Comparison of ENCODE assay signal across 1 cellular context in the genomic region with DNA sequence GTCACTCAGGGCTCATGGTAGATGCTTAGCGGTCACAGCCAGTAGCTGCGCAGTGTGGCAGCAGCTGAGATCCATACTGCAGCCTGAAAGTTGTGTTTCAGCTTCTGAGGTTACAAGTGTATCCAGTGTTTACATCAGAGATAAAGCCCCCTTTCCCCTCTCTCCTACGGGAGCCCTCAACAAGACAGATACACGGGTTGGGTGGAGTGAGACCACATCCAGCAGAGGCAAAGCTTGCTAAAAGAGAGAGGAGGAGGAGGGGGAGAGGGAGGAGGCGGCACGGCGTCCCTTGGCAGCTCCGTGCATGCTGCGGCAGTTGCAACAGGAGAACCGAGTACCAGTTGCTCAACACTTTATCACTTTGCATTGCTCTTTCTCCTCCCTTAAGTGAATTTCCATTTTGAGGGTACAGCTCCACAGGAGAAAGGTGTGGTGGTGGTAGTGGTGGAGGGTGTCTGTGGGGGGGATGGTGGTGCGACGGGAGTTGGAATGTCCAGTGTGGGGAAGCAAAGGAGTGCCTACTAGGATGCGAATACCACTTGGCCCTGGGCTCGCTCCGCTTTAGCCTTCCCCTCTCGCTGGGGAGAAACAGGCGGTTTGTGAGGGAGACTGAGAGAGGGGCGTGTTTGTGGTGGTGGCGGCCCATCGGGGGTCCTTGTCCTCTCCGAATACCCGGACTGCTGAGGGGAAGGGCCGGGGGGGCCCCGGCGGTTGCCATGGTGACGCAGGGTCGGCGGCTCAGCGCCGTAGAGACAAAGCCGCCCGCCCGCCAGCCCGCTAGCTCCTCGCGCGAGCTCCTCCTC.
TF ChIP-seq lines count a peak whose summit lies in the region.

No MANE protein-coding gene starts in this region.

TF ChIP-seq in K562, 482 proteins besides CTCF, POLR2A, EP300 and RAD21 (continues in another document):
- TF ChIP-seq, protein P1, sequence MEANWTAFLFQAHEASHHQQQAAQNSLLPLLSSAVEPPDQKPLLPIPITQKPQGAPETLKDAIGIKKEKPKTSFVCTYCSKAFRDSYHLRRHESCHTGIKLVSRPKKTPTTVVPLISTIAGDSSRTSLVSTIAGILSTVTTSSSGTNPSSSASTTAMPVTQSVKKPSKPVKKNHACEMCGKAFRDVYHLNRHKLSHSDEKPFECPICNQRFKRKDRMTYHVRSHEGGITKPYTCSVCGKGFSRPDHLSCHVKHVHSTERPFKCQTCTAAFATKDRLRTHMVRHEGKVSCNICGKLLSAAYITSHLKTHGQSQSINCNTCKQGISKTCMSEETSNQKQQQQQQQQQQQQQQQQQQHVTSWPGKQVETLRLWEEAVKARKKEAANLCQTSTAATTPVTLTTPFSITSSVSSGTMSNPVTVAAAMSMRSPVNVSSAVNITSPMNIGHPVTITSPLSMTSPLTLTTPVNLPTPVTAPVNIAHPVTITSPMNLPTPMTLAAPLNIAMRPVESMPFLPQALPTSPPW (CRISPR knock-in tag; IDR thresholded peaks at IDR 0.05): peak; percentile 78; the same call in 1 of the 2 replicates
- no peak for TF ChIP-seq ELK3 (CRISPR knock-in tag; IDR thresholded peaks at IDR 0.05)
- TF ChIP-seq PURB (CRISPR knock-in tag; IDR thresholded peaks at IDR 0.05; ENCODE audit: low read depth): no peak
- TF ChIP-seq ZNF639 (CRISPR knock-in tag; conservative IDR thresholded peaks at IDR 0.05 in 1 of 2, IDR thresholded peaks at IDR 0.05 in 1 of 2): no peak
- TF ChIP-seq ZNF584 (CRISPR knock-in tag; IDR thresholded peaks at IDR 0.05; ENCODE audit: low read depth): no peak
- no peak for TF ChIP-seq ZNF551 (CRISPR knock-in tag; IDR thresholded peaks at IDR 0.05)
- TF ChIP-seq NFRKB (IDR thresholded peaks at IDR 0.05; ENCODE audit: low read depth): no peak; the same call in 1 of the 2 replicates
- no peak for TF ChIP-seq ZNF3 (CRISPR knock-in tag; IDR thresholded peaks at IDR 0.05)
- no peak for TF ChIP-seq ZNF785 (CRISPR knock-in tag; IDR thresholded peaks at IDR 0.05)
- no peak; the same call in 1 of the 2 replicates for TF ChIP-seq ZBTB7A (IDR thresholded peaks at IDR 0.05; ENCODE audit: borderline replicate concordance, control insufficient read depth, low read depth, low read length)
- TF ChIP-seq ZFX (CRISPR knock-in tag; IDR thresholded peaks at IDR 0.05): no peak; the same call in 1 of the 2 replicates
- no peak for TF ChIP-seq NONO (IDR thresholded peaks at IDR 0.05; ENCODE audit: low read depth in 2 of 2, low read length in 1 of 2)
- TF ChIP-seq ZNF212 (CRISPR knock-in tag; IDR thresholded peaks at IDR 0.05): no peak
- no peak for TF ChIP-seq CBFA2T2 (conservative IDR thresholded peaks at IDR 0.05)
- no peak for TF ChIP-seq ZNF354B (CRISPR knock-in tag; IDR thresholded peaks at IDR 0.05)
- TF ChIP-seq TFAP4 (CRISPR knock-in tag; IDR thresholded peaks at IDR 0.05; ENCODE audit: borderline replicate concordance): peak; percentile 76
- no peak for TF ChIP-seq IFI16 (CRISPR knock-in tag; IDR thresholded peaks at IDR 0.05)
- no peak for TF ChIP-seq JUND (IDR thresholded peaks at IDR 0.05; ENCODE audit: borderline replicate concordance, low read depth, low read length)
- peak; percentile 74; the same call in 1 of the 3 replicates for TF ChIP-seq JUND (tag; IDR thresholded peaks at IDR 0.05; ENCODE audit: borderline replicate concordance, low read depth, low read length)
- peak; percentile 11; the same call in 1 of the 2 replicates for TF ChIP-seq LCOR (CRISPR knock-in tag; IDR thresholded peaks at IDR 0.05)
- no peak for TF ChIP-seq ZNF395 (CRISPR knock-in tag; IDR thresholded peaks at IDR 0.05)
- no peak for TF ChIP-seq CHAMP1 (IDR thresholded peaks at IDR 0.05)
- no peak for TF ChIP-seq ERF (CRISPR knock-in tag; IDR thresholded peaks at IDR 0.05)
- TF ChIP-seq, protein P2, sequence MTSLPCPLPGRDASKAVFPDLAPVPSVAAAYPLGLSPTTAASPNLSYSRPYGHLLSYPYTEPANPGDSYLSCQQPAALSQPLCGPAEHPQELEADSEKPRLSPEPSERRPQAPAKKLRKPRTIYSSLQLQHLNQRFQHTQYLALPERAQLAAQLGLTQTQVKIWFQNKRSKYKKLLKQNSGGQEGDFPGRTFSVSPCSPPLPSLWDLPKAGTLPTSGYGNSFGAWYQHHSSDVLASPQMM (CRISPR knock-in tag; IDR thresholded peaks at IDR 0.05): no peak
- TF ChIP-seq DPF2 (IDR thresholded peaks at IDR 0.05): peak; percentile 72; the same call in 1 of the 2 replicates
- no peak for TF ChIP-seq ZNF121 (CRISPR knock-in tag; conservative IDR thresholded peaks at IDR 0.05)
- 0 out of 6 replicates have a peak, but pooled peaks of 1 of the 3 experiments have one; percentile 0 for TF ChIP-seq ZBTB11 (CRISPR knock-in tag; IDR thresholded peaks at IDR 0.05)
- no peak for TF ChIP-seq RERE (CRISPR knock-in tag; IDR thresholded peaks at IDR 0.05; ENCODE audit: borderline replicate concordance)
- TF ChIP-seq, protein P3, sequence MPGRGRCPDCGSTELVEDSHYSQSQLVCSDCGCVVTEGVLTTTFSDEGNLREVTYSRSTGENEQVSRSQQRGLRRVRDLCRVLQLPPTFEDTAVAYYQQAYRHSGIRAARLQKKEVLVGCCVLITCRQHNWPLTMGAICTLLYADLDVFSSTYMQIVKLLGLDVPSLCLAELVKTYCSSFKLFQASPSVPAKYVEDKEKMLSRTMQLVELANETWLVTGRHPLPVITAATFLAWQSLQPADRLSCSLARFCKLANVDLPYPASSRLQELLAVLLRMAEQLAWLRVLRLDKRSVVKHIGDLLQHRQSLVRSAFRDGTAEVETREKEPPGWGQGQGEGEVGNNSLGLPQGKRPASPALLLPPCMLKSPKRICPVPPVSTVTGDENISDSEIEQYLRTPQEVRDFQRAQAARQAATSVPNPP (IDR thresholded peaks at IDR 0.05; ENCODE audit: borderline replicate concordance, insufficient read depth, insufficient read length): no peak
- TF ChIP-seq SPI1 (IDR thresholded peaks at IDR 0.05; ENCODE audit: borderline replicate concordance, low read depth, low read length): no peak
- no peak for TF ChIP-seq PHB2 (IDR thresholded peaks at IDR 0.05; ENCODE audit: low read depth)
- no peak for TF ChIP-seq MYBL2 (IDR thresholded peaks at IDR 0.05; ENCODE audit: low read depth)
- no peak for TF ChIP-seq MYBL2 (CRISPR knock-in tag; IDR thresholded peaks at IDR 0.05; ENCODE audit: borderline replicate concordance)
- no peak for TF ChIP-seq RHOXF2B (CRISPR knock-in tag; conservative IDR thresholded peaks at IDR 0.05)
- no peak for TF ChIP-seq ATF1 (CRISPR knock-in tag; IDR thresholded peaks at IDR 0.05)
- peak; percentile 47 for TF ChIP-seq ATF1 (tag; IDR thresholded peaks at IDR 0.05)
